8 cellular contexts compared by ENCODE assay signal in genomic region chr18:32040936-32041335, GRCh38. TPM values are rescaled to one million over a fixed set of nuclear protein-coding genes. Genes with fewer than 3 reads are reported as not detected.
A peak's percentile ranks its signal among the peaks of the same experiment; 100 is the strongest.
DNase-seq lines count a peak whose midpoint lies in the region; ATAC-seq and TF ChIP-seq lines count a peak whose summit lies in the region.

No MANE protein-coding gene starts in this region.

- peaks cover 59 to 67% (median 64%) of the 10 kb centered on the region in 3 donors for H3K4me1 Mint-ChIP-seq in T-cell

- peak overlapping the region; percentile 43 to 72 (median 52) for H3K4me3 Mint-ChIP-seq in T-cell

- TF ChIP-seq CTCF in GM20000 (IDR thresholded peaks at IDR 0.05; ENCODE audit: extremely low read depth, missing control alignments), result no peak

- CTCF ChIA-PET in T-cell (lab: Charles Lee), result interaction anchor here (0.6 to 3.5 kb wide), 9 partner anchors 9 to 98 kb away, joined by 3 to 27 read pairs (median 4); partner anchors contain the start of genes RNF125 (in 1 of the 2) and TRAPPC8 (in 1 of the 2)

- no peaks in the 10 kb centered on the region for H3K27me3 Mint-ChIP-seq in T-cell

- H3K27ac Mint-ChIP-seq in T-cell, result peak overlapping the region; percentile 91 to 92

- peaks cover 46% of the 10 kb centered on the region for H3K36me3 Mint-ChIP-seq in T-cell

- peak; percentile 62 for DNase-seq in GDM1 (lab: John Stamatoyannopoulos, UW)
- peak in 33 of 34 experiments; percentile 20 to 64 (median 46) for DNase-seq in T-cell
- peak; percentile 95 for DNase-seq in foreskin melanocyte
- DNase-seq in GM20000 (ENCODE audit: low spot score), result no peak
- no peak for DNase-seq in NCI-H2196 treated with DMSO at 0.1 percent for 48 hours (lab: John Stamatoyannopoulos, UW; ENCODE audit: unreplicated experiment)
- no peak for DNase-seq in GM19240 (ENCODE audit: insufficient read length, low spot score)

- no peaks in the 10 kb centered on the region for H3K9me3 Mint-ChIP-seq in T-cell

- POLR2A ChIA-PET in T-cell (lab: Charles Lee), result interaction anchor here (0.6 to 1.8 kb wide), 8 partner anchors 9 to 99 kb away, joined by 3 to 22 read pairs (median 3); partner anchors contain the start of genes RNF125 (in 1 of the 2), RNF138 (in 1 of the 2) and TRAPPC8 (in 1 of the 2)

- ATAC-seq in HG02623 (IDR thresholded peaks at IDR 0.05; ENCODE audit: unreplicated experiment) (peak; percentile 76), T-cell (replicated peaks in 1 of 4) (peak; percentile 76 to 96 (median 91)), GM21717 (IDR thresholded peaks at IDR 0.05; ENCODE audit: unreplicated experiment) (no peak)

RNA-seq across cellular contexts. Expression of gene RNF125, which starts 22.3 kb away (rescaled TPM):
- 10 to 100 TPM; 33.6 to 70.1 (median 37.4) TPM for total RNA-seq in T-cell

RNA-seq across cellular contexts. Expression of gene RNF138, which starts 50.7 kb away (rescaled TPM):
- total RNA-seq in T-cell, result 100 to 1,000 TPM in 1 of 5 donors, 10 to 100 TPM in 4; 61.3 to 103 (median 67.5) TPM

Comparison
In these comparisons a context has a peak if more than half of its experiments do, and no peak if none do; other contexts are left out.
1. DNase-seq: peak in GDM1 (single experiment), T-cell (33 of 34) and foreskin melanocyte (single experiment); none in GM20000 (single experiment), NCI-H2196 treated with DMSO at 0.1 percent for 48 hours (single experiment) and GM19240 (single experiment).